ENCODE assay signal across 8 cellular contexts in the genomic region with DNA sequence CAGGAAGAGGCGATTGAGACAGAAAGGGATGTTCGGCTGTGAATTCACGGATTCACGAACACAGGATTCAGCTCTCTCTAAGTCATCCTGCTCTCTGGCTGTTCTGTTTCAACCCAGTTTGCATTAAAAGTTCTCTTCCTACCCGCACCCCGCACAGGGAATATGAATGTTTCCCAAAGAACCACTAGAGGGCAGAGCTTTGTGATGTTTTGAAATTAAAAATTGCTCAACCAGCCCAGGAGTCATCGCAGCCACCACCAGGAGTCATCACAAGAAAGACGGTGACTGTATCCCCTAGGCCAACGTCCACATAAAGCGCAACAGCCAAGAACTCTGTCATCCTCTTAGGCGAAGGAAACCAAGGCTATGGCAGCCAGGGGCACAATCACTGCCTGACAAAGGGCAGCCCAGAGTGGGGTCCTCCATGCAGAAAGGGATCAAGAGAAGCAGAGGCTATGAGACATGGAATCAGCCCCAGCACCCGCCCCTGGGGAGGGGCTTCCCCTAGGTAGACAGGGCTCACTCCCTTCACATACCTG.
DNase-seq lines count a peak whose midpoint lies in the region; ATAC-seq, FAIRE-seq and TF ChIP-seq lines count a peak whose summit lies in the region.

No MANE protein-coding gene starts in this region.

- TF ChIP-seq CTCF in brain microvascular endothelial cell (IDR thresholded peaks at IDR 0.05; ENCODE audit: low read depth, low read length, missing control alignments) (peak; percentile 73), left lung (IDR thresholded peaks at IDR 0.05) (peak; percentile 49 to 51)

- intact Hi-C loops in left lung (cut with DNase I) = loop anchor here in 1 of 2 donors (10.0 kb wide), 1 partner anchor 472 kb away; no protein-coding TSS in a partner anchor

- no peaks in the 10 kb centered on the region for H3K9me3 ChIP-seq in left lung

- H3K4me3 ChIP-seq in brain microvascular endothelial cell (ENCODE audit: low read depth, low read length) (no peak overlapping the region), left lung (no peak overlapping the region)

- in situ Hi-C loops in brain microvascular endothelial cell (cut with HindIII; ENCODE audit: low pct_ligation_motif_present, low sequenced_read_pairs) = no loop called here

- FAIRE-seq in urothelium cell line (lab: Jason Lieb, UNC) = no peak

- H3K4me1 ChIP-seq in left lung = no peaks in the 10 kb centered on the region

- H3K36me3 ChIP-seq in brain microvascular endothelial cell (replicated peaks) = no peaks in the 10 kb centered on the region
- H3K36me3 ChIP-seq in left lung = no peaks in the 10 kb centered on the region

- peak overlapping the region; percentile 63 for H3K27ac ChIP-seq in brain microvascular endothelial cell
- H3K27ac ChIP-seq in left lung = no peak overlapping the region

- ATAC-seq in left lung = peak; percentile 79
- ATAC-seq in HG03460 (IDR thresholded peaks at IDR 0.05; ENCODE audit: unreplicated experiment) = no peak

- DNase-seq in NCI-H2171 treated with DMSO at 0.1 percent for 48 hours (lab: John Stamatoyannopoulos, UW) = peak; percentile 40
- no peak for DNase-seq in NCI-H2171 (lab: John Stamatoyannopoulos, UW)
- DNase-seq in HCEC 1CT = peak; percentile 79
- DNase-seq in NOMO-1 treated with dmso at 0.1 percent for 144 hours (lab: John Stamatoyannopoulos, UW; ENCODE audit: unreplicated experiment) = peak; percentile 38
- DNase-seq in brain microvascular endothelial cell = peak; percentile 57
- no peak for DNase-seq in left lung
- peak; percentile 77 for DNase-seq in urothelium cell line (ENCODE audit: low spot score)

- H3K27me3 ChIP-seq in brain microvascular endothelial cell (replicated peaks) (no peaks in the 10 kb centered on the region), left lung (peaks cover 0 to 5% of the 10 kb centered on the region in 2 donors)

Comparison
In these comparisons a context has a peak if more than half of its experiments do, and no peak if none do; other contexts are left out.
1. DNase-seq: peak in NCI-H2171 treated with DMSO at 0.1 percent for 48 hours (single experiment), HCEC 1CT (single experiment), NOMO-1 treated with dmso at 0.1 percent for 144 hours (single experiment), brain microvascular endothelial cell (single experiment) and urothelium cell line (single experiment); none in NCI-H2171 (single experiment) and left lung (0 of 2).